In genomic region chr2:109444916-109445315, GRCh38 we compare ENCODE assay signal across 13 cellular contexts.
DNase-seq lines count a peak whose midpoint lies in the region; TF ChIP-seq lines count a peak whose summit lies in the region.
"Had no signal": no experiment of that assay in that cellular context is flagged by ENCODE, and none has a peak within 500 bp of the region (broad histone marks: within the 10 kb centered on the region; RNA-seq: fewer than 3 reads in every experiment).

No MANE protein-coding gene starts in this region.

- H3K4me1 Mint-ChIP-seq in HFFc6 (ENCODE audit: low read depth): peaks cover 37% of the 10 kb centered on the region
- peaks cover 45% of the 10 kb centered on the region for H3K4me1 Mint-ChIP-seq in nephron progenitor cell

- no peak for TF ChIP-seq POLR2A in spleen (IDR thresholded peaks at IDR 0.05)

- H3K4me3 ChIP-seq in ascending aorta: no peak overlapping the region
- H3K4me3 ChIP-seq in spleen: no peak overlapping the region
- H3K4me3 ChIP-seq: HAP-1 had no signal

- TF ChIP-seq CTCF in HFFc6 (IDR thresholded peaks at IDR 0.05) (no peak), ascending aorta (IDR thresholded peaks at IDR 0.05) (no peak), nephron progenitor cell (IDR thresholded peaks at IDR 0.05) (no peak), spleen (IDR thresholded peaks at IDR 0.05 in 8 of 11, conservative IDR thresholded peaks at IDR 0.05 in 3 of 11) (no peak)

- peaks cover 2% of the 10 kb centered on the region; the same call in 1 of the 2 replicates for H3K27me3 Mint-ChIP-seq in HFFc6 (ENCODE audit: insufficient read depth)
- H3K27me3 Mint-ChIP-seq in nephron progenitor cell (ENCODE audit: low read depth, poor library complexity): no peaks in the 10 kb centered on the region

- H3K36me3 ChIP-seq in ascending aorta (peaks cover 0 to 5% of the 10 kb centered on the region in 2 donors), spleen (peaks cover 0 to 5% (median 0%) of the 10 kb centered on the region in 6 donors)
- H3K36me3 ChIP-seq: HAP-1 had no signal

- H3K9me3 ChIP-seq in ascending aorta (peaks cover 5 to 31% of the 10 kb centered on the region in 2 donors), spleen (peaks cover 9 to 58% (median 52%) of the 10 kb centered on the region in 8 donors)
- H3K9me3 ChIP-seq: HAP-1 had no signal

- peaks cover 52% of the 10 kb centered on the region for H3K9me3 Mint-ChIP-seq in HFFc6
- H3K9me3 Mint-ChIP-seq in nephron progenitor cell: peaks cover 64% of the 10 kb centered on the region

- DNase-seq in HFFc6 (no peak), ascending aorta (ENCODE audit: low spot score in 2 of 2) (no peak), nephron progenitor cell (no peak), spleen (no peak), head of caudate nucleus (no peak)
- DNase-seq in stimulated activated naive CD4-positive, alpha-beta T cell treated with Interleukin-2 at 50 U/mL for 16 hours (lab: John Stamatoyannopoulos, UW): no peak
- DNase-seq: C1 segment of cervical spinal cord; Caco-2; CD8-positive, alpha-beta T cell; DMS153; DND-41; GOT3 had no signal

- peaks cover 55% of the 10 kb centered on the region for H3K36me3 Mint-ChIP-seq in HFFc6 (ENCODE audit: low read depth)
- peaks cover 59% of the 10 kb centered on the region for H3K36me3 Mint-ChIP-seq in nephron progenitor cell (ENCODE audit: low read depth)

- H3K27ac ChIP-seq in ascending aorta: peak overlapping the region; percentile 85 to 92
- no peak overlapping the region for H3K27ac ChIP-seq in spleen

- no peak overlapping the region for H3K4me3 Mint-ChIP-seq in HFFc6
- H3K4me3 Mint-ChIP-seq in nephron progenitor cell: peak overlapping the region; percentile 48
- H3K4me3 Mint-ChIP-seq: CD8-positive, alpha-beta T cell had no signal

- H3K27ac Mint-ChIP-seq in HFFc6 (peak overlapping the region; percentile 34; the same call in 1 of the 2 replicates), nephron progenitor cell (no peak overlapping the region)
- H3K27ac Mint-ChIP-seq: CD8-positive, alpha-beta T cell had no signal

- no peaks in the 10 kb centered on the region for H3K27me3 ChIP-seq in ascending aorta
- H3K27me3 ChIP-seq in spleen (replicated peaks in 1 of 7): no peaks in the 10 kb centered on the region

- intact Hi-C loops in ascending aorta (cut with DNase I) (no loop called here), spleen (cut with DNase I; ENCODE audit: low total_unique reads) (no loop called here), head of caudate nucleus (cut with DNase I) (no loop called here)

- H3K4me1 ChIP-seq in ascending aorta (peaks cover 12 to 35% of the 10 kb centered on the region in 2 donors), spleen (no peaks in the 10 kb centered on the region)
- H3K4me1 ChIP-seq: Caco-2, HAP-1 had no signal

Comparison
In these comparisons a context has a peak if more than half of its experiments do, and no peak if none do; other contexts are left out.
1. H3K27ac ChIP-seq: peak in ascending aorta (2 of 2); none in spleen (0 of 8).